1 cellular context compared by ENCODE assay signal in genomic region chr14:103132381-103133212, GRCh38.
TF ChIP-seq lines count a peak whose summit lies in the region.

No MANE protein-coding gene starts in this region.

TF ChIP-seq in HEK293, 187 proteins besides CTCF, POLR2A, EP300 and RAD21 (continued from another document):
- no peak for TF ChIP-seq ZNF223 (tag by site-specific recombination; IDR thresholded peaks at IDR 0.05)
TF ChIP-seq in HEK293: peak in this region for 3.
